1 cellular context compared by ENCODE assay signal in genomic region chr2:12890481-12890980, GRCh38.
TF ChIP-seq lines count a peak whose summit lies in the region.

No MANE protein-coding gene starts in this region.

TF ChIP-seq in SK-N-SH treated with all-trans-retinoic acid at 6 μM for 48 hours, 23 proteins besides CTCF, POLR2A, EP300 and RAD21 (continued from another document):
- no peak for TF ChIP-seq PATZ1 (CRISPR knock-in tag; IDR thresholded peaks at IDR 0.05; ENCODE audit: borderline replicate concordance)
- no peak for TF ChIP-seq ZFP3 (CRISPR knock-in tag; IDR thresholded peaks at IDR 0.05)
- TF ChIP-seq TCF4 (CRISPR knock-in tag; IDR thresholded peaks at IDR 0.05; ENCODE audit: borderline replicate concordance) = no peak
- TF ChIP-seq RARB (CRISPR knock-in tag; IDR thresholded peaks at IDR 0.05) = no peak
- no peak for TF ChIP-seq GLIS3 (CRISPR knock-in tag; IDR thresholded peaks at IDR 0.05)
- TF ChIP-seq BACH2 (CRISPR knock-in tag; IDR thresholded peaks at IDR 0.05; ENCODE audit: borderline replicate concordance) = no peak
- TF ChIP-seq ISL1 (CRISPR knock-in tag; IDR thresholded peaks at IDR 0.05) = no peak
- TF ChIP-seq CSRNP3 (CRISPR knock-in tag; IDR thresholded peaks at IDR 0.05) = no peak
